ENCODE assay signal across 9 cellular contexts in the genomic region with DNA sequence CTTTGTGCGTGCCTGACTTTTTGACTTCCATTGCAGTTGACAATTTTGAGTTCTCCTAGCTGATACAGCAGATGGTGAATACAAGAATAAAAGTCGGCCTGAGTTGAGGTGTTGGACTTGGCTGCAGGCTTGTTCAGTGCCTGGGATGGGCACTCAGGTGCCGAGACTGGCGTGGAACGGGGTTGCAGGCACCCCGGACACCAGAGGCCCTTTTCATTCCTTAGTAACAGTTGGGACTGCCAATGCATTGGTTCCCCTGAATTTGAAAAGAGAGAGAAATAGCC. TPM values are rescaled to one million over a fixed set of nuclear protein-coding genes. Genes with fewer than 3 reads are reported as not detected.
A peak's percentile ranks its signal among the peaks of the same experiment; 100 is the strongest.
DNase-seq lines count a peak whose midpoint lies in the region; ATAC-seq, FAIRE-seq and TF ChIP-seq lines count a peak whose summit lies in the region.
"Had no signal": no experiment of that assay in that cellular context is flagged by ENCODE, and none has a peak within 500 bp of the region (broad histone marks: within the 10 kb centered on the region; RNA-seq: fewer than 3 reads in every experiment).

No MANE protein-coding gene starts in this region.

- no peak for TF ChIP-seq EP300 in GM12878 (IDR thresholded peaks at IDR 0.05; ENCODE audit: borderline replicate concordance in 1 of 2, control insufficient read depth in 1 of 2, low read depth in 2 of 2, low read length in 2 of 2)

- H3K27me3 ChIP-seq in GM12878 (replicated peaks in 1 of 2; ENCODE audit: control insufficient read depth in 2 of 2, insufficient read depth in 2 of 2, low read length in 1 of 2) (peaks cover 0 to 3% of the 10 kb centered on the region in 2 experiments; a peak in 2 of 4 replicates), lung (ENCODE audit: control insufficient read depth, insufficient read depth) (no peaks in the 10 kb centered on the region)

- H3K27ac ChIP-seq in GM12878 (ENCODE audit: control insufficient read depth, insufficient read depth) (peak overlapping the region; percentile 100), lung (ENCODE audit: low read depth in 1 of 2, low read length in 1 of 2) (no peak overlapping the region)

- H3K4me1 ChIP-seq in GM12878 (ENCODE audit: control insufficient read depth, insufficient read depth, low read length) (peaks cover 16% of the 10 kb centered on the region), lung (ENCODE audit: control insufficient read depth in 2 of 2, insufficient read depth in 2 of 2, low read length in 2 of 2) (peaks cover 12 to 34% of the 10 kb centered on the region in 2 donors)

- in situ Hi-C loops in GM12878 (cut with MboI): no loop called here

- BruUV-seq in GM12878 (replicated peaks; lab: Mats Ljungman, UMichigan): TSS peak; percentile 67

- WGBS in GM12878 (ENCODE audit: insufficient coverage, insufficient replicate concordance, low lambda C conversion rate, missing lambda C conversion rate): 47% methylated on average over 6 of the region's 6 CpGs
- WGBS in lung, 2 donors: 54 to 71% methylated on average over 6 of the region's 6 CpGs

- POLR2A ChIA-PET in GM12878 (lab: Charles Lee): interaction anchor here (0.9 to 1.5 kb wide), 3 partner anchors 9 to 144 kb away, joined by 3 to 4 read pairs (median 3); no protein-coding TSS in a partner anchor

- no peaks in the 10 kb centered on the region for H3K9me3 Mint-ChIP-seq in activated naive CD4-positive, alpha-beta T cell treated with anti-CD3 and anti-CD28 coated beads, Interleukin-2, amount 50 U/mL, for 24 hours
- no peaks in the 10 kb centered on the region for H3K9me3 Mint-ChIP-seq in type B pancreatic cell

- intact Hi-C loops in GM12878 (cut with micrococcal nuclease; ENCODE audit: unreplicated experiment): no loop called here

- peaks cover 28% of the 10 kb centered on the region for H4K20me1 ChIP-seq in GM12878 (ENCODE audit: control insufficient read depth, insufficient read depth)

- H3K27me3 Mint-ChIP-seq in activated naive CD4-positive, alpha-beta T cell treated with anti-CD3 and anti-CD28 coated beads, Interleukin-2, amount 50 U/mL, for 24 hours: no peaks in the 10 kb centered on the region
- peaks cover 13% of the 10 kb centered on the region for H3K27me3 Mint-ChIP-seq in type B pancreatic cell

- no peak for TF ChIP-seq RAD21 in GM12878 (IDR thresholded peaks at IDR 0.05; ENCODE audit: insufficient read depth, low read depth, low read length)

- H3K36me3 ChIP-seq in GM12878 (ENCODE audit: control insufficient read depth in 2 of 2, insufficient read depth in 2 of 2, low read length in 1 of 2) (peaks cover 5 to 6% of the 10 kb centered on the region in 2 experiments), lung (ENCODE audit: control insufficient read depth in 2 of 2, insufficient read depth in 2 of 2, low read length in 2 of 2) (peaks cover 0 to 9% of the 10 kb centered on the region in 2 donors)

- CTCF ChIA-PET in GM12878 (lab: Yijun Ruan, JAX): no interaction called here

- H3K4me2 ChIP-seq in GM12878 (ENCODE audit: control insufficient read depth, insufficient read depth): peak overlapping the region; percentile 62

- peak overlapping the region; percentile 87 for H3K27ac Mint-ChIP-seq in activated naive CD4-positive, alpha-beta T cell treated with anti-CD3 and anti-CD28 coated beads, Interleukin-2, amount 50 U/mL, for 24 hours
- H3K27ac Mint-ChIP-seq in type B pancreatic cell: peak overlapping the region; percentile 88

- TF ChIP-seq POLR2A in GM12878 (IDR thresholded peaks at IDR 0.05; ENCODE audit: low read depth, low read length): no peak

- peak overlapping the region; percentile 93 for H3K4me3 Mint-ChIP-seq in activated naive CD4-positive, alpha-beta T cell treated with anti-CD3 and anti-CD28 coated beads, Interleukin-2, amount 50 U/mL, for 24 hours
- peak overlapping the region; percentile 92 for H3K4me3 Mint-ChIP-seq in type B pancreatic cell

- RAD21 ChIA-PET in GM12878 (lab: Charles Lee; ENCODE audit: unreplicated experiment): no interaction called here

- no peak for ATAC-seq in GM12878
- no peak for ATAC-seq in lung (ENCODE audit: insufficient read depth, low FRiP score)
- ATAC-seq in GM19452 (IDR thresholded peaks at IDR 0.05; ENCODE audit: unreplicated experiment): no peak
- ATAC-seq: sciatic nerve had no signal

- peaks cover 53% of the 10 kb centered on the region for H3K79me2 ChIP-seq in GM12878 (ENCODE audit: control insufficient read depth, insufficient read depth, low read length)

- H3K36me3 Mint-ChIP-seq in activated naive CD4-positive, alpha-beta T cell treated with anti-CD3 and anti-CD28 coated beads, Interleukin-2, amount 50 U/mL, for 24 hours: no peaks in the 10 kb centered on the region
- H3K36me3 Mint-ChIP-seq in type B pancreatic cell: peaks cover 3% of the 10 kb centered on the region

- H3K9me3 ChIP-seq in GM12878 (replicated peaks; ENCODE audit: control insufficient read depth, insufficient read depth, low read length): no peaks in the 10 kb centered on the region
- no peaks in the 10 kb centered on the region for H3K9me3 ChIP-seq in lung (ENCODE audit: control insufficient read depth in 2 of 2, insufficient read depth in 1 of 2, low read length in 1 of 2)

- peaks cover 57% of the 10 kb centered on the region for H3K4me1 Mint-ChIP-seq in activated naive CD4-positive, alpha-beta T cell treated with anti-CD3 and anti-CD28 coated beads, Interleukin-2, amount 50 U/mL, for 24 hours
- H3K4me1 Mint-ChIP-seq in type B pancreatic cell (ENCODE audit: unreplicated experiment): peaks cover 23% of the 10 kb centered on the region

- H2AFZ ChIP-seq in GM12878 (ENCODE audit: control insufficient read depth, low read depth, low read length): no peak overlapping the region

- SMC1A ChIA-PET in GM12878 (lab: Charles Lee; ENCODE audit: uncharacterized antibody, unreplicated experiment): no interaction called here

- TF ChIP-seq CTCF in GM12878 (IDR thresholded peaks at IDR 0.05 in 2 of 3, conservative IDR thresholded peaks at IDR 0.05 in 1 of 3; ENCODE audit: control insufficient read depth in 2 of 3, extremely low read depth in 1 of 3, insufficient read depth in 1 of 3, low read depth in 3 of 3, low read length in 3 of 3) (no peak), lung (IDR thresholded peaks at IDR 0.05; ENCODE audit: control extremely low read depth, extremely low read depth) (no peak), type B pancreatic cell (conservative IDR thresholded peaks at IDR 0.05) (no peak)

- no peak for DNase-seq in activated naive CD4-positive, alpha-beta T cell treated with Interleukin-2 at 50 U/mL for 16 hours
- no peak for DNase-seq in GM12878 (ENCODE audit: low read depth, low spot score)
- no peak for DNase-seq in lung (ENCODE audit: low spot score)
- no peak for DNase-seq in type B pancreatic cell (ENCODE audit: extremely low spot score, unreplicated experiment)
- DNase-seq in HuH-7.5 (ENCODE audit: low spot score): no peak
- DNase-seq in Kasumi-1 (lab: John Stamatoyannopoulos, UW): no peak

- FAIRE-seq in GM12878 (lab: Jason Lieb, UNC): no peak

- peak overlapping the region; percentile 85 for H3K4me3 ChIP-seq in GM12878
- H3K4me3 ChIP-seq in lung: peak overlapping the region; percentile 99

- peak overlapping the region; percentile 97 for H3K9ac ChIP-seq in GM12878 (ENCODE audit: control insufficient read depth, insufficient read depth, low read length)

RNA-seq across cellular contexts. Expression of a gene that starts 1.3 kb away (rescaled TPM):
- 65.8 and 74.9 TPM in 2 replicates for total RNA-seq in GM12878 (2013; cell fraction: nucleolus; rRNA removed)
- total RNA-seq in GM12878 (2014; rRNA removed) (19.2 and 22.0 TPM in 2 replicates), GM12878 (2014; rRNA removed; fragmentation: Illumina TruSeq; extraction: Trizol) (8.8 and 11.1 TPM in 2 replicates), GM12878 (2021) (39.4 and 43.5 TPM in 2 replicates), lung (10 to 100 TPM; 23.2 to 39.3 TPM), type B pancreatic cell (ENCODE audit: low replicate concordance) (38.7 and 40.8 TPM in 2 replicates)
- polyA plus RNA-seq in GM12878 (2011; ENCODE audit: low read depth): 4.2 TPM
- polyA plus RNA-seq in GM12878 (2011; rRNA removed) (4.9 and 11.7 TPM in 2 replicates), GM12878 (2014; fragmentation: Illumina TruSeq; extraction: Trizol) (2.4 and 8.0 TPM in 2 replicates), GM12878 (2014; fragmentation: Nextera tagmentation; extraction: Ambion mirVana) (under 1 TPM; 0.13 to 0.42 TPM), GM12878 (2014; rRNA removed) (23.4 and 28.2 TPM in 2 replicates), GM12878 (2016; fragmentation: Nextera tagmentation; extraction: Ambion mirVana) (10 to 100 TPM; 18.5 to 21.7 TPM), lung (10 to 100 TPM; 16.3 to 23.7 TPM)
- polyA plus RNA-seq in GM12878 (2011; cell fraction: cytosol; rRNA removed): 11.7 and 18.5 TPM in 2 replicates
- polyA plus RNA-seq in GM12878 (2011; cell fraction: nucleus; rRNA removed): 44.2 and 63.2 TPM in 2 replicates
- 16.1 TPM in 2 replicates for polyA plus RNA-seq in GM12878 (2012)
- 9.5 and 17.9 TPM in 2 replicates for polyA minus RNA-seq in GM12878 (2011; rRNA and poly(A)+ RNA removed)
- 12.8 and 12.9 TPM in 2 replicates for polyA minus RNA-seq in GM12878 (2011; cell fraction: cytosol; rRNA and poly(A)+ RNA removed)
- 14.7 and 27.1 TPM in 2 replicates for polyA minus RNA-seq in GM12878 (2011; cell fraction: nucleus; rRNA and poly(A)+ RNA removed)

RNA-seq across cellular contexts. Expression of a gene that starts 16.8 kb away (rescaled TPM):
- 12.2 and 18.6 TPM in 2 replicates for total RNA-seq in GM12878 (2013; cell fraction: nucleolus; rRNA removed)
- total RNA-seq in GM12878 (2014; rRNA removed) (17.8 and 19.0 TPM in 2 replicates), GM12878 (2014; rRNA removed; fragmentation: Illumina TruSeq; extraction: Trizol) (2.8 and 3.0 TPM in 2 replicates), GM12878 (2021) (15.1 and 16.8 TPM in 2 replicates), lung (10 to 100 TPM; 53.5 to 79.4 TPM), type B pancreatic cell (ENCODE audit: low replicate concordance) (35.7 and 75.8 TPM in 2 replicates)
- 2.7 TPM for polyA plus RNA-seq in GM12878 (2011; ENCODE audit: low read depth)
- polyA plus RNA-seq in GM12878 (2011; rRNA removed) (3.4 and 9.6 TPM in 2 replicates), GM12878 (2014; fragmentation: Illumina TruSeq; extraction: Trizol) (0.16 and 1.1 TPM in 2 replicates), GM12878 (2014; fragmentation: Nextera tagmentation; extraction: Ambion mirVana) (1 to 10 TPM in 1 of 2 experiments, under 1 TPM in 1; 0.39 to 1.0 TPM), GM12878 (2014; rRNA removed) (21.0 and 26.4 TPM in 2 replicates), GM12878 (2016; fragmentation: Nextera tagmentation; extraction: Ambion mirVana) (10 to 100 TPM; 22.2 to 29.7 TPM), lung (100 to 1,000 TPM in 1 of 2 donors, 10 to 100 TPM in 1; 47.9 to 153 TPM)
- 17.5 and 28.1 TPM in 2 replicates for polyA plus RNA-seq in GM12878 (2011; cell fraction: cytosol; rRNA removed)
- 69.5 and 70.3 TPM in 2 replicates for polyA plus RNA-seq in GM12878 (2011; cell fraction: nucleus; rRNA removed)
- 12.6 and 15.4 TPM in 2 replicates for polyA plus RNA-seq in GM12878 (2012)
- polyA minus RNA-seq in GM12878 (2011; rRNA and poly(A)+ RNA removed): 2.3 and 7.4 TPM in 2 replicates
- polyA minus RNA-seq in GM12878 (2011; cell fraction: cytosol; rRNA and poly(A)+ RNA removed): 3.2 and 8.7 TPM in 2 replicates
- polyA minus RNA-seq in GM12878 (2011; cell fraction: nucleus; rRNA and poly(A)+ RNA removed): 8.1 and 14.3 TPM in 2 replicates

RNA-seq across cellular contexts. Expression of a gene that starts 17.0 kb away (rescaled TPM):
- total RNA-seq in GM12878 (2013; cell fraction: nucleolus; rRNA removed): 1.7 and 4.5 TPM in 2 replicates
- 2.1 and 3.8 TPM in 2 replicates for total RNA-seq in GM12878 (2014; rRNA removed)
- total RNA-seq in GM12878 (2014; rRNA removed; fragmentation: Illumina TruSeq; extraction: Trizol): 0.45 and 0.83 TPM in 2 replicates
- total RNA-seq in GM12878 (2021): 2.8 and 3.3 TPM in 2 replicates
- 0.76 TPM for polyA plus RNA-seq in GM12878 (2011; ENCODE audit: low read depth)
- polyA plus RNA-seq in GM12878 (2011; rRNA removed): 0.99 and 1.2 TPM in 2 replicates
- polyA plus RNA-seq in GM12878 (2011; cell fraction: cytosol; rRNA removed): 1.1 and 2.5 TPM in 2 replicates
- polyA plus RNA-seq in GM12878 (2011; cell fraction: nucleus; rRNA removed): 33.2 and 35.5 TPM in 2 replicates
- 6.5 and 7.0 TPM in 2 replicates for polyA plus RNA-seq in GM12878 (2012)
- 0.22 TPM in 1 of 2 replicates, not detected in the other for polyA plus RNA-seq in GM12878 (2014; fragmentation: Illumina TruSeq; extraction: Trizol)
- polyA plus RNA-seq in GM12878 (2014; fragmentation: Nextera tagmentation; extraction: Ambion mirVana): not detected
- 3.5 and 4.1 TPM in 2 replicates for polyA plus RNA-seq in GM12878 (2014; rRNA removed)
- polyA plus RNA-seq in GM12878 (2016; fragmentation: Nextera tagmentation; extraction: Ambion mirVana): 1 to 10 TPM in 1 of 2 experiments, under 1 TPM in 1; 0.88 to 1.4 TPM
- polyA minus RNA-seq in GM12878 (2011; rRNA and poly(A)+ RNA removed): 1.5 TPM in 1 of 2 replicates, not detected in the other
- polyA minus RNA-seq in GM12878 (2011; cell fraction: cytosol; rRNA and poly(A)+ RNA removed): 1.1 and 1.3 TPM in 2 replicates
- polyA minus RNA-seq in GM12878 (2011; cell fraction: nucleus; rRNA and poly(A)+ RNA removed): 3.1 and 3.8 TPM in 2 replicates
- 1 to 10 TPM; 3.0 to 9.7 TPM for total RNA-seq in lung
- 1 to 10 TPM; 2.3 to 4.6 TPM for polyA plus RNA-seq in lung
- 6.7 and 7.2 TPM in 2 replicates for total RNA-seq in type B pancreatic cell (ENCODE audit: low replicate concordance)

RNA-seq across cellular contexts. Expression of a gene that starts 38.2 kb away (rescaled TPM):
- 129 and 153 TPM in 2 replicates for total RNA-seq in GM12878 (2013; cell fraction: nucleolus; rRNA removed)
- total RNA-seq in GM12878 (2014; rRNA removed) (119 and 141 TPM in 2 replicates), GM12878 (2014; rRNA removed; fragmentation: Illumina TruSeq; extraction: Trizol) (24.3 and 24.4 TPM in 2 replicates), GM12878 (2021) (115 and 116 TPM in 2 replicates), lung (10 to 100 TPM; 24.7 to 43.5 TPM), type B pancreatic cell (ENCODE audit: low replicate concordance) (16.4 and 20.5 TPM in 2 replicates)
- 17.8 TPM for polyA plus RNA-seq in GM12878 (2011; ENCODE audit: low read depth)
- polyA plus RNA-seq in GM12878 (2011; rRNA removed) (22.0 and 65.3 TPM in 2 replicates), GM12878 (2014; fragmentation: Illumina TruSeq; extraction: Trizol) (0.71 and 8.1 TPM in 2 replicates), GM12878 (2014; fragmentation: Nextera tagmentation; extraction: Ambion mirVana) (10 to 100 TPM in 1 of 2 experiments, 1 to 10 TPM in 1; 4.4 to 26.4 TPM), GM12878 (2014; rRNA removed) (129 and 142 TPM in 2 replicates), GM12878 (2016; fragmentation: Nextera tagmentation; extraction: Ambion mirVana) (10 to 100 TPM; 69.9 to 88.5 TPM), lung (10 to 100 TPM; 62.1 to 68.3 TPM)
- 83.0 and 157 TPM in 2 replicates for polyA plus RNA-seq in GM12878 (2011; cell fraction: cytosol; rRNA removed)
- polyA plus RNA-seq in GM12878 (2011; cell fraction: nucleus; rRNA removed): 623 and 683 TPM in 2 replicates
- 112 and 138 TPM in 2 replicates for polyA plus RNA-seq in GM12878 (2012)
- 50.5 and 146 TPM in 2 replicates for polyA minus RNA-seq in GM12878 (2011; rRNA and poly(A)+ RNA removed)
- 62.5 and 71.1 TPM in 2 replicates for polyA minus RNA-seq in GM12878 (2011; cell fraction: cytosol; rRNA and poly(A)+ RNA removed)
- polyA minus RNA-seq in GM12878 (2011; cell fraction: nucleus; rRNA and poly(A)+ RNA removed): 201 and 259 TPM in 2 replicates

RNA-seq across cellular contexts. Expression of a gene that starts 40.2 kb away (rescaled TPM):
- total RNA-seq in GM12878 (2013; cell fraction: nucleolus; rRNA removed): 3.4 and 5.1 TPM in 2 replicates
- 0.60 and 0.79 TPM in 2 replicates for total RNA-seq in GM12878 (2014; rRNA removed)
- total RNA-seq in GM12878 (2014; rRNA removed; fragmentation: Illumina TruSeq; extraction: Trizol): 0.41 and 0.45 TPM in 2 replicates
- total RNA-seq in GM12878 (2021): 1.7 and 1.9 TPM in 2 replicates
- 0.20 TPM for polyA plus RNA-seq in GM12878 (2011; ENCODE audit: low read depth)
- polyA plus RNA-seq in GM12878 (2011; rRNA removed): 0.37 and 0.75 TPM in 2 replicates
- polyA plus RNA-seq in GM12878 (2011; cell fraction: cytosol; rRNA removed): 0.78 and 1.6 TPM in 2 replicates
- 8.1 and 9.7 TPM in 2 replicates for polyA plus RNA-seq in GM12878 (2011; cell fraction: nucleus; rRNA removed)
- 0.87 and 1.1 TPM in 2 replicates for polyA plus RNA-seq in GM12878 (2012)
- polyA plus RNA-seq in GM12878 (2014; fragmentation: Illumina TruSeq; extraction: Trizol): 0.19 TPM in 1 of 2 replicates, not detected in the other
- polyA plus RNA-seq in GM12878 (2014; fragmentation: Nextera tagmentation; extraction: Ambion mirVana): under 1 TPM in 1 of 2 experiments, not detected in 1; 0.02 TPM
- 1.6 and 1.9 TPM in 2 replicates for polyA plus RNA-seq in GM12878 (2014; rRNA removed)
- 1 to 10 TPM in 1 of 2 experiments, under 1 TPM in 1; 0.62 to 1.0 TPM for polyA plus RNA-seq in GM12878 (2016; fragmentation: Nextera tagmentation; extraction: Ambion mirVana)
- polyA minus RNA-seq in GM12878 (2011; rRNA and poly(A)+ RNA removed): 1.0 and 1.5 TPM in 2 replicates
- polyA minus RNA-seq in GM12878 (2011; cell fraction: cytosol; rRNA and poly(A)+ RNA removed): 0.42 TPM in 1 of 2 replicates, not detected in the other
- 3.1 and 5.0 TPM in 2 replicates for polyA minus RNA-seq in GM12878 (2011; cell fraction: nucleus; rRNA and poly(A)+ RNA removed)
- 10 to 100 TPM in 1 of 2 donors, 1 to 10 TPM in 1; 3.4 to 11.7 TPM for total RNA-seq in lung
- 1 to 10 TPM; 3.8 to 5.7 TPM for polyA plus RNA-seq in lung
- total RNA-seq in type B pancreatic cell (ENCODE audit: low replicate concordance): 1.7 and 1.8 TPM in 2 replicates
